In the genomic region with DNA sequence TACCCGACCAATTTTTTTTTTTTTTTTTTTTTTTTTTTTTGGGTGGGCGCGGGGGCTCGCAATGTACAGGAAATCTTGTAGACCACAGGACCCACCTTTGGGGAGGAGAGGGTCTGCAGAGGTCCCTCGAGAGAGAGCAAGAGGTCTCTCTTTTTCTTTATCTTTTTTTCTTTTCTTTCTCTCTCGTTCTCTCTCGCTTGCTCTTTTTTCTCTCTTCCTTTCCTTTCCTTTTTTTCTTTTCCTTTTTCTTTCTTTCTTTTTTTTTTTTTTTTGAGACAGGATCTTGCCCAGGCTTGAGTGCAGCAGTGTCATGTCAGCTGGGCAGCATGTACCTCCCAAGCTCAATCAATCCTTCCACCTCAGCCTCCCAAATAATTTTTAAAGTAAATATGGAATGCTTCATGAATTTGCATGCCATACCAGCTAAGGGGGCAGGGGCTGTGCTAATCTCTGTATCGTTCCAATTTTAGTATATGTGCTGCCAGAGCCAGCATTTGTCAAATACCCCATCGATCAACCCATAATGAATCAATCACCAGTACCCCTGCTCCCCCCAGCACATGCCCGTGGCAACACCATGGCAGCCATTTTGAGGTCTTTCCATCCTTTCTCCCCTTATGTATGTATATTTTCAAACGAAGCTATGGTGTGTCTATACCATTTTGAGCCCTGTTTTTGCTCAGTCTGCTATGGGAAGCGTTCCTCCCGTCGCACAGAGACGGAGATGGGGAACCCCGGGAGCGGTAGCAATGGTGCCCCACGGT, we compare ENCODE assay signal across 9 cellular contexts. TPM values are rescaled to one million over a fixed set of nuclear protein-coding genes. Genes with fewer than 3 reads are reported as not detected.
DNase-seq lines count a peak whose midpoint lies in the region; ATAC-seq, FAIRE-seq and TF ChIP-seq lines count a peak whose summit lies in the region.
"Had no signal": no experiment of that assay in that cellular context is flagged by ENCODE, and none has a peak within 500 bp of the region (broad histone marks: within the 10 kb centered on the region; RNA-seq: fewer than 3 reads in every experiment).

No MANE protein-coding gene starts in this region.

- no peaks in the 10 kb centered on the region for H3K4me1 ChIP-seq in mucosa of descending colon (ENCODE audit: low read depth)

- ATAC-seq in mucosa of descending colon: no peak
- no peak for ATAC-seq in HG02763 (IDR thresholded peaks at IDR 0.05; ENCODE audit: unreplicated experiment)

- CTCF ChIA-PET in AG04450 (lab: Charles Lee): no interaction called here

- H3K9me3 ChIP-seq in AG04450 (ENCODE audit: control insufficient read depth, insufficient read depth, low read length) (peaks cover 3% of the 10 kb centered on the region), mucosa of descending colon (no peaks in the 10 kb centered on the region)

- POLR2A ChIA-PET in AG04450 (lab: Yijun Ruan, JAX): interaction anchor here (0.6 to 1.0 kb wide), 3 partner anchors 11 to 37 kb away, joined by 3 to 4 read pairs (median 3); no protein-coding TSS in a partner anchor

- peak overlapping the region; percentile 61 for H3K4me3 ChIP-seq in AG04450 (ENCODE audit: low read depth, low read length)
- peak overlapping the region; percentile 42 for H3K4me3 ChIP-seq in HFF-Myc (replicated peaks; ENCODE audit: low read depth, low read length)
- peak overlapping the region; percentile 62 for H3K4me3 ChIP-seq in brain microvascular endothelial cell (ENCODE audit: low read depth, low read length)
- H3K4me3 ChIP-seq in mucosa of descending colon: no peak overlapping the region

- H3K27me3 ChIP-seq in AG04450 (ENCODE audit: control insufficient read depth, insufficient read depth, low read length) (peaks cover 8% of the 10 kb centered on the region), brain microvascular endothelial cell (replicated peaks) (no peaks in the 10 kb centered on the region)

- TF ChIP-seq CTCF in AG04450 (IDR thresholded peaks at IDR 0.05; ENCODE audit: low read depth, low read length) (no peak), HFF-Myc (IDR thresholded peaks at IDR 0.05; ENCODE audit: low read depth, low read length, missing control alignments) (no peak), brain microvascular endothelial cell (IDR thresholded peaks at IDR 0.05; ENCODE audit: low read depth, low read length, missing control alignments) (no peak), mucosa of descending colon (IDR thresholded peaks at IDR 0.05) (no peak)

- no peak for FAIRE-seq in RCC 7860 (lab: Jason Lieb, UNC)

- in situ Hi-C loops in brain microvascular endothelial cell (cut with HindIII; ENCODE audit: low pct_ligation_motif_present, low sequenced_read_pairs): no loop called here

- H3K36me3 ChIP-seq in brain microvascular endothelial cell (replicated peaks): no peaks in the 10 kb centered on the region
- H3K36me3 ChIP-seq in mucosa of descending colon (ENCODE audit: low read depth): no peaks in the 10 kb centered on the region

- DNase-seq in AG04450 (ENCODE audit: low read depth, low spot score) (no peak), HFF-Myc (ENCODE audit: extremely low read depth, low read depth) (no peak), brain microvascular endothelial cell (no peak), mucosa of descending colon (peak in 2 of 3 donors; percentile 8 to 13), NCI-H82 (lab: John Stamatoyannopoulos, UW) (no peak), RCC 7860 (ENCODE audit: low spot score) (no peak), nucleus accumbens (lab: John Stamatoyannopoulos, UW) (no peak)
- DNase-seq: NCI-H1092 treated with DMSO at 0.1 percent for 48 hours had no signal

- intact Hi-C loops in mucosa of descending colon (cut with DNase I, micrococcal nuclease): no loop called here

- no peak overlapping the region for H3K27ac ChIP-seq in AG04450 (ENCODE audit: low read depth, low read length)
- H3K27ac ChIP-seq in brain microvascular endothelial cell: no peak overlapping the region

RNA-seq across cellular contexts. Expression of gene PAPLN, which starts 9.3 kb away (rescaled TPM):
- 3.1 and 3.4 TPM in 2 replicates for polyA plus RNA-seq in AG04450 (2011; rRNA removed)
- polyA minus RNA-seq in AG04450 (2011; rRNA and poly(A)+ RNA removed): 2.7 and 3.0 TPM in 2 replicates
- total RNA-seq in mucosa of descending colon: 10 to 100 TPM in 1 of 3 donors, 1 to 10 TPM in 2; 4.9 to 22.5 (median 5.6) TPM

Comparison
In these comparisons a context has a peak if more than half of its experiments do, and no peak if none do; other contexts are left out.
1. DNase-seq: peak in mucosa of descending colon (2 of 3); none in AG04450 (single experiment), HFF-Myc (single experiment), brain microvascular endothelial cell (single experiment), NCI-H82 (single experiment), RCC 7860 (single experiment) and nucleus accumbens (0 of 56).